ENCODE assay signal across 20 cellular contexts in the genomic region with DNA sequence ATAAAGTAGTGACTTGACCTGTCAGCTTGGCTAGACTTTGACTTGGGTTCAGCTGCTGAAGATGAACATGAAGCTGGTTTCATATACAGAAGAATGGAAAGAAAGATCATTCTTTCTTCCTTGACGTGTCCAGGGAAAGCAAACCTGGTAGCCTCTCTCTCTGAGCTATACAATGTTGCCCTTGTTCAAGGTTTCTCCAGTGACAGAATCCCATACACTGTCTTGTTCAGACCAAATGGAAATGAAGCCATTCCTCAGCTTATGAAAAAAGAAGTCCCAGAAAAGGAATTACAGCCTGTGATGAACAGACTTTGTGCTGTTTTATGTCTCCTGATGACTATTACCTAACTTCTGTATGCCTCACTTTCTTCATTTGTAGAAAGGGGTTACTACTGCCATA.
"Had no signal": no experiment of that assay in that cellular context is flagged by ENCODE, and none has a peak within 500 bp of the region (broad histone marks: within the 10 kb centered on the region; RNA-seq: fewer than 3 reads in every experiment).

No MANE protein-coding gene starts in this region.

- H3K4me1 Mint-ChIP-seq: endodermal cell had no signal

- H3K9me3 Mint-ChIP-seq: dendritic cell treated with granulocyte-macrophage colony-stimulating factor and Interleukin-4, amounts not matched to agents 40 ng/mL and 50 ng/mL, for 4 days; endodermal cell had no signal

- ATAC-seq: effector memory CD8-positive, alpha-beta T cell; esophagus mucosa; foreskin keratinocyte; gastrocnemius medialis; gastroesophageal sphincter; heart left ventricle; heart right ventricle had no signal

- H3K4me3 Mint-ChIP-seq: dendritic cell treated with granulocyte-macrophage colony-stimulating factor and Interleukin-4, amounts not matched to agents 40 ng/mL and 50 ng/mL, for 4 days; effector memory CD8-positive, alpha-beta T cell; endodermal cell had no signal

- H3K27ac Mint-ChIP-seq: dendritic cell treated with granulocyte-macrophage colony-stimulating factor and Interleukin-4, amounts not matched to agents 40 ng/mL and 50 ng/mL, for 4 days; effector memory CD8-positive, alpha-beta T cell; endodermal cell had no signal

- H3K27me3 Mint-ChIP-seq: effector memory CD8-positive, alpha-beta T cell had no signal

- DNase-seq: colonic mucosa; cortex of kidney; dermis blood vessel endothelial cell; dorsolateral prefrontal cortex; effector CD4-positive, alpha-beta T cell; effector CD8-positive, alpha-beta T cell; effector memory CD4-positive, alpha-beta T cell; effector memory CD8-positive, alpha-beta T cell; endodermal cell; erythroblast; esophagus squamous epithelium; foreskin keratinocyte; foreskin melanocyte; gastrocnemius medialis; glutamatergic neuron; heart left ventricle; heart right ventricle had no signal
